ENCODE assay signal across 1 cellular context in genomic region chr16:83701494-83701893, GRCh38.
A peak's percentile ranks its signal among the peaks of the same experiment; 100 is the strongest.
TF ChIP-seq lines count a peak whose summit lies in the region.

No MANE protein-coding gene starts in this region.

TF ChIP-seq in GM12878, 131 proteins besides CTCF, POLR2A, EP300 and RAD21 (continued from another document):
- peak; percentile 89 for TF ChIP-seq REST (IDR thresholded peaks at IDR 0.05; ENCODE audit: low read depth, low read length)
